8 cellular contexts compared by ENCODE assay signal in the genomic region with DNA sequence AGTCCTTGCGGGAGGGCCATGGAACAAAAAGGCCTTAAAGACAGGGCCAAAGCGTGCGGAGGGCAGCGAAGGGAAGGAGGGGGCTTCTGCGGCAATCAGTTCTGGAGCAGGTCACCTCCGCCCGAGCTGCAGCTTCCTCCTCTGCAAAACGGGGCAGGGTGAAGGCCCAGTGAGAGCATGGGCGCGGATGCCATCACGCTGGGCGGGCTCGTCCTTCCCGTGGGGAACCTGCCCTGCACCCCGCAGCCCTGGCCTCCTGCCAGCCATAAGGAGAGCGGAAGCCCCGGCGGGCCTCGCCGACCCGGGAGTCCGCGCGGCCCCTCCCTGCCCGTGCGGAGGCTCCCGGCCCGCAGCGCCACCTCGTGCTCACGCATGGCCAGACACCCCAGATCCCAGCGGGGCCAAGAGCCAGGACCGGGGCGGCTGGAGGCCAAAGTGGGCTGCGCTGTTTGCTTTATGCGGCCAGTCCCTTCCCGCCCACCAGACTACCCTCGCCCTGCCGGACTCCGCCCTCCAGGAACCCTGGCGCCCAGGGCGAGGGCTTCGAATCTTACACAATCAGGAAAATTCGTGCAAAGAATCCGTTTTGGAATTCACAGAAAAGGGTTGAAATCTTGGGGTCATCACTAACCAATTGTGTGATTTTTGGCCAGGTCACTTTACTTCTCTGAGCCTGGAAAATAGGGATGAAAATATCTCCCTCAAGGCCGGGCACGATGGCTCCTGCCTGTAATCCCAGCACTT. TPM values are rescaled to one million over a fixed set of nuclear protein-coding genes. Genes with fewer than 3 reads are reported as not detected.
A peak's percentile ranks its signal among the peaks of the same experiment; 100 is the strongest.
DNase-seq lines count a peak whose midpoint lies in the region; ATAC-seq, FAIRE-seq and TF ChIP-seq lines count a peak whose summit lies in the region.

No MANE protein-coding gene starts in this region.

- H3K4me1 Mint-ChIP-seq in memory B cell: no peaks in the 10 kb centered on the region

- DNase-seq in GM12892 (ENCODE audit: insufficient read length) (peak; percentile 92), NCI-H69 (lab: John Stamatoyannopoulos, UW) (peak; percentile 91), memory B cell (ENCODE audit: low spot score in 2 of 2) (peak; percentile 65 to 76)
- DNase-seq in activated CD8-positive, alpha-beta memory T cell treated with anti-CD3 and anti-CD28 coated beads for 1 hour (ENCODE audit: extremely low read depth in 1 of 2, low read depth in 1 of 2): peak; percentile 23 to 65
- peak; percentile 43 to 62 (median 50) for DNase-seq in effector memory CD4-positive, alpha-beta T cell
- DNase-seq in stimulated activated CD8-positive, alpha-beta memory T cell treated with anti-CD3 and anti-CD28 coated beads, Interleukin-12 subunit alpha, Interleukin-12 subunit beta, amount 100 ng/mL, for 4 hours (ENCODE audit: low read depth): peak; percentile 54

- H3K4me3 Mint-ChIP-seq in memory B cell: peak overlapping the region; percentile 60

- H3K27ac Mint-ChIP-seq in memory B cell: no peak overlapping the region

- peak overlapping the region; percentile 35 for H3K4me3 ChIP-seq in effector memory CD4-positive, alpha-beta T cell (ENCODE audit: insufficient read depth, low read depth, low read length, poor library complexity, severe bottlenecking)

- H3K9me3 ChIP-seq in effector memory CD4-positive, alpha-beta T cell (ENCODE audit: control insufficient read depth, low read length): no peaks in the 10 kb centered on the region

- ATAC-seq in HG02885 (IDR thresholded peaks at IDR 0.05; ENCODE audit: poor library complexity, unreplicated experiment) (peak; percentile 87), memory B cell (ENCODE audit: low read depth) (peak; percentile 96), HG03457 (IDR thresholded peaks at IDR 0.05; ENCODE audit: unreplicated experiment) (no peak)

- H3K27ac ChIP-seq in effector memory CD4-positive, alpha-beta T cell (ENCODE audit: insufficient read depth, low read length, poor library complexity, severe bottlenecking): no peak overlapping the region

- H3K4me1 ChIP-seq in effector memory CD4-positive, alpha-beta T cell (ENCODE audit: control insufficient read depth, insufficient read depth, low read length, poor library complexity, severe bottlenecking): peaks cover 10% of the 10 kb centered on the region

- peak; percentile 97 for FAIRE-seq in GM12892 (lab: Jason Lieb, UNC)

- no peaks in the 10 kb centered on the region for H3K9me3 Mint-ChIP-seq in memory B cell

- no peaks in the 10 kb centered on the region for H3K36me3 Mint-ChIP-seq in memory B cell

- TF ChIP-seq POLR2A in GM12892 (IDR thresholded peaks at IDR 0.05; ENCODE audit: low read depth, low read length): no peak

- H3K36me3 ChIP-seq in effector memory CD4-positive, alpha-beta T cell (ENCODE audit: control insufficient read depth, insufficient read depth, low read length): no peaks in the 10 kb centered on the region

- peaks cover 8% of the 10 kb centered on the region for H3K27me3 Mint-ChIP-seq in memory B cell

- H3K27me3 ChIP-seq in effector memory CD4-positive, alpha-beta T cell (replicated peaks; ENCODE audit: control insufficient read depth, insufficient read depth, low read length, poor library complexity, severe bottlenecking): no peaks in the 10 kb centered on the region

RNA-seq across cellular contexts. Expression of gene TSKU, which starts 16.1 kb away (rescaled TPM):
- 0.40 TPM for polyA plus RNA-seq in GM12892 (2012; ENCODE audit: missing spikeins)
